ENCODE assay signal across 18 cellular contexts in genomic region chr14:99510556-99511139, GRCh38. TPM values are rescaled to one million over a fixed set of nuclear protein-coding genes. Genes with fewer than 3 reads are reported as not detected.
DNase-seq lines count a peak whose midpoint lies in the region; ATAC-seq and TF ChIP-seq lines count a peak whose summit lies in the region.
"Had no signal": no experiment of that assay in that cellular context is flagged by ENCODE, and none has a peak within 500 bp of the region (broad histone marks: within the 10 kb centered on the region; RNA-seq: fewer than 3 reads in every experiment).

No MANE protein-coding gene starts in this region.

- ATAC-seq in HCT116: no peak
- ATAC-seq: mucosa of descending colon had no signal

- no peaks in the 10 kb centered on the region for H3K9me3 ChIP-seq in BLaER1 treated with 17β-estradiol and CSF1 and Interleukin-3, amounts not matched to agents 10 nM and 100 nM (replicated peaks in 1 of 11)
- H3K9me3 ChIP-seq in HCT116 (ENCODE audit: control insufficient read depth in 1 of 2, insufficient read depth in 1 of 2, low read depth in 1 of 2, low read length in 2 of 2) (no peaks in the 10 kb centered on the region), GM23248 (ENCODE audit: low read depth) (no peaks in the 10 kb centered on the region)
- H3K9me3 ChIP-seq: mucosa of descending colon had no signal

- TF ChIP-seq RAD21 in HCT116 (IDR thresholded peaks at IDR 0.05; ENCODE audit: low read depth): no peak

- no peak overlapping the region for H3K4me3 ChIP-seq in BLaER1 treated with 17β-estradiol and CSF1 and Interleukin-3, amounts not matched to agents 10 nM and 100 nM
- H3K4me3 ChIP-seq in HCT116 (replicated peaks in 1 of 2; ENCODE audit: low read depth in 1 of 2, low read length in 2 of 2): no peak overlapping the region
- H3K4me3 ChIP-seq in GM23248: no peak overlapping the region
- H3K4me3 ChIP-seq: mucosa of descending colon, skin epidermis had no signal

- H3K79me2 ChIP-seq in HCT116 (ENCODE audit: insufficient read depth, low read length) (no peaks in the 10 kb centered on the region), GM23248 (ENCODE audit: insufficient read depth) (no peaks in the 10 kb centered on the region)

- intact Hi-C loops in HCT116 (cut with micrococcal nuclease): no loop called here

- H3K36me3 Mint-ChIP-seq in chondrocyte (ENCODE audit: low read depth): peaks cover 23% of the 10 kb centered on the region

- POLR2A ChIA-PET in HCT116 (lab: Charles Lee): no interaction called here

- H3K4me3 Mint-ChIP-seq in chondrocyte (ENCODE audit: unreplicated experiment): no peak overlapping the region
- H3K4me3 Mint-ChIP-seq: activated naive CD8-positive, alpha-beta T cell treated with anti-CD3 and anti-CD28 coated beads, Interleukin-2, amount 10 ng/mL, durations not matched to agents 7 days and 5 days; activated T-cell treated with anti-CD3 and anti-CD28 coated beads, Interleukin-2, amount 50 U/mL, for 24 hours had no signal

- in situ Hi-C loops in GM23248 (cut with MboI): no loop called here

- TF ChIP-seq CTCF in HCT116 (IDR thresholded peaks at IDR 0.05 in 2 of 3, conservative IDR thresholded peaks at IDR 0.05 in 1 of 3; ENCODE audit: borderline replicate concordance in 1 of 3, insufficient read depth in 1 of 3, low read depth in 2 of 3, low read length in 2 of 3) (no peak), chondrocyte (IDR thresholded peaks at IDR 0.05) (no peak)

- H3K9me3 Mint-ChIP-seq in chondrocyte (ENCODE audit: low read depth): no peaks in the 10 kb centered on the region
- H3K9me3 Mint-ChIP-seq: activated naive CD8-positive, alpha-beta T cell treated with anti-CD3 and anti-CD28 coated beads, Interleukin-2, amount 10 ng/mL, durations not matched to agents 7 days and 5 days; activated T-cell treated with anti-CD3 and anti-CD28 coated beads, Interleukin-2, amount 50 U/mL, for 24 hours had no signal

- CTCF ChIA-PET in HCT116 (lab: Charles Lee): no interaction called here

- H2AFZ ChIP-seq in HCT116 (ENCODE audit: low read depth, low read length, poor library complexity, severe bottlenecking) (no peak overlapping the region), GM23248 (no peak overlapping the region)

- H4K20me1 ChIP-seq in BLaER1 treated with 17β-estradiol and CSF1 and Interleukin-3, amounts not matched to agents 10 nM and 100 nM: peaks cover 21 to 97% (median 75%) of the 10 kb centered on the region in 11 experiments; a peak in 21 of 22 replicates
- H4K20me1 ChIP-seq in HCT116 (ENCODE audit: insufficient read depth) (no peaks in the 10 kb centered on the region), GM23248 (ENCODE audit: insufficient read depth) (no peaks in the 10 kb centered on the region)

- peaks cover 13 to 39% (median 25%) of the 10 kb centered on the region in 10 experiments; a peak in 19 of 20 replicates for H3K4me1 ChIP-seq in BLaER1 treated with 17β-estradiol and CSF1 and Interleukin-3, amounts not matched to agents 10 nM and 100 nM
- no peaks in the 10 kb centered on the region for H3K4me1 ChIP-seq in HCT116 (ENCODE audit: control insufficient read depth in 1 of 2, insufficient read depth in 2 of 2, low read length in 2 of 2)
- H3K4me1 ChIP-seq in GM23248 (ENCODE audit: insufficient read depth): peaks cover 15% of the 10 kb centered on the region

- TF ChIP-seq POLR2A in HCT116 (IDR thresholded peaks at IDR 0.05; ENCODE audit: borderline replicate concordance, extremely low read depth, insufficient read depth, insufficient read length): no peak

- DNase-seq in HCT116 (ENCODE audit: low read depth, low spot score) (no peak), chondrocyte (ENCODE audit: low spot score) (peak; percentile 49), retina (peak; percentile 7), GM23248 (no peak), SW 1271 (lab: John Stamatoyannopoulos, UW) (no peak)
- DNase-seq in activated CD4-positive, alpha-beta T cell treated with anti-CD3 and anti-CD28 coated beads, Interleukin-2, amount 50 U/mL, for 4 hours: no peak
- DNase-seq: activated CD4-positive, alpha-beta T cell treated with anti-CD3 and anti-CD28 coated beads, Interleukin-2, amount 50 U/mL, for 1 hour; activated naive CD8-positive, alpha-beta T cell treated with anti-CD3 and anti-CD28 coated beads, Interleukin-2, amount 10 ng/mL, durations not matched to agents 7 days and 5 days; activated T-cell treated with anti-CD3 and anti-CD28 coated beads, Interleukin-2, amount 50 U/mL, for 24 hours; DMS53; Karpas-422; NCI-H1417; NCI-H2171; occipital lobe had no signal

- peaks cover 14% of the 10 kb centered on the region; the same call in 1 of the 2 replicates for H3F3A ChIP-seq in GM23248 (ENCODE audit: insufficient read depth)

- peak overlapping the region; percentile 77 for H3K27ac Mint-ChIP-seq in chondrocyte (ENCODE audit: unreplicated experiment)
- H3K27ac Mint-ChIP-seq: activated naive CD8-positive, alpha-beta T cell treated with anti-CD3 and anti-CD28 coated beads, Interleukin-2, amount 10 ng/mL, durations not matched to agents 7 days and 5 days; activated T-cell treated with anti-CD3 and anti-CD28 coated beads, Interleukin-2, amount 50 U/mL, for 24 hours had no signal

- no peaks in the 10 kb centered on the region for H3K9me2 ChIP-seq in HCT116 (ENCODE audit: insufficient read depth)
- no peaks in the 10 kb centered on the region for H3K9me2 ChIP-seq in GM23248 (ENCODE audit: insufficient read depth)

- TSS peak; percentile 95 for BruUV-seq in HCT116 (replicated peaks; lab: Mats Ljungman, UMichigan)

- no peaks in the 10 kb centered on the region for H3K27me3 Mint-ChIP-seq in chondrocyte (ENCODE audit: low read depth)
- H3K27me3 Mint-ChIP-seq: activated naive CD8-positive, alpha-beta T cell treated with anti-CD3 and anti-CD28 coated beads, Interleukin-2, amount 10 ng/mL, durations not matched to agents 7 days and 5 days; activated T-cell treated with anti-CD3 and anti-CD28 coated beads, Interleukin-2, amount 50 U/mL, for 24 hours had no signal

- H3K4me2 ChIP-seq in BLaER1 treated with 17β-estradiol and CSF1 and Interleukin-3, amounts not matched to agents 10 nM and 100 nM: peak overlapping the region in 7 of 11 experiments; percentile 6 to 71 (median 57); a peak in 9 of 22 replicates
- H3K4me2 ChIP-seq in HCT116 (ENCODE audit: low read length): no peak overlapping the region
- no peak overlapping the region for H3K4me2 ChIP-seq in GM23248 (ENCODE audit: unreplicated experiment)

- 0 out of 22 replicates have a peak overlapping the region, but pooled peaks of 2 of the 11 experiments have one; percentile 53 to 61 for H3K27ac ChIP-seq in BLaER1 treated with 17β-estradiol and CSF1 and Interleukin-3, amounts not matched to agents 10 nM and 100 nM
- no peak overlapping the region for H3K27ac ChIP-seq in HCT116 (ENCODE audit: low read depth, low read length)
- H3K27ac ChIP-seq in GM23248: no peak overlapping the region
- H3K27ac ChIP-seq: C4-2B had no signal

- no peaks in the 10 kb centered on the region for H3K27me3 ChIP-seq in BLaER1 treated with 17β-estradiol and CSF1 and Interleukin-3, amounts not matched to agents 10 nM and 100 nM
- no peaks in the 10 kb centered on the region for H3K27me3 ChIP-seq in HCT116 (ENCODE audit: insufficient read depth, low read length)
- H3K27me3 ChIP-seq in GM23248 (replicated peaks; ENCODE audit: insufficient read depth): no peaks in the 10 kb centered on the region

- H3K4me1 Mint-ChIP-seq in chondrocyte (ENCODE audit: low read depth): peaks cover 27% of the 10 kb centered on the region

- H3K9ac ChIP-seq in BLaER1 treated with 17β-estradiol and CSF1 and Interleukin-3, amounts not matched to agents 10 nM and 100 nM: peak overlapping the region in 3 of 11 experiments; percentile 44 to 57 (median 48); a peak in 2 of 22 replicates
- H3K9ac ChIP-seq in HCT116 (ENCODE audit: low read length) (no peak overlapping the region), GM23248 (no peak overlapping the region)

- WGBS in GM23248 (ENCODE audit: low coverage in 1 of 2, low lambda C conversion rate in 2 of 2, missing lambda C conversion rate in 2 of 2), 2 experiments: 48 to 65% methylated on average over 7 to 15 of the region's 15 CpGs

- peaks cover 69 to 92% (median 83%) of the 10 kb centered on the region in 11 experiments for H3K36me3 ChIP-seq in BLaER1 treated with 17β-estradiol and CSF1 and Interleukin-3, amounts not matched to agents 10 nM and 100 nM
- peaks cover 22 to 34% of the 10 kb centered on the region in 2 experiments; a peak in 3 of 4 replicates for H3K36me3 ChIP-seq in HCT116 (ENCODE audit: control insufficient read depth in 1 of 2, insufficient read depth in 2 of 2, low read length in 2 of 2)
- peaks cover 22% of the 10 kb centered on the region for H3K36me3 ChIP-seq in GM23248 (ENCODE audit: low read depth)

- RAD21 ChIA-PET in HCT116 (lab: Charles Lee; ENCODE audit: low non-redundant PET in 1 of 2, low total read pairs in 2 of 2, uncharacterized antibody in 2 of 2, unreplicated experiment in 2 of 2): no interaction called here

TF ChIP-seq in HCT116, 20 proteins besides CTCF, POLR2A, EP300 and RAD21 (continues in another document):
- TF ChIP-seq TCF7L2 (IDR thresholded peaks at IDR 0.05; ENCODE audit: borderline replicate concordance, extremely low read depth, insufficient read depth, insufficient read length) (no peak), ZFX (IDR thresholded peaks at IDR 0.05) (no peak), FOSL1 (IDR thresholded peaks at IDR 0.05; ENCODE audit: low read depth) (no peak), SRF (IDR thresholded peaks at IDR 0.05; ENCODE audit: low read depth) (no peak), CEBPB (IDR thresholded peaks at IDR 0.05; ENCODE audit: low read depth) (no peak)

RNA-seq across cellular contexts. Expression of gene CCNK, which starts 29.4 kb away (rescaled TPM):
- total RNA-seq in HCT116 (2021; ENCODE audit: unreplicated experiment): 68.2 TPM
- 29.1 and 40.5 TPM in 2 replicates for polyA plus RNA-seq in HCT116 (2012)
- 57.3 to 62.3 TPM (median 62.3 TPM) in 3 replicates for total RNA-seq in chondrocyte
- 4.4 and 20.9 TPM in 2 replicates for total RNA-seq in GM23248 (2014; rRNA removed; shearing (Covaris generic))
- 20.9 and 25.6 TPM in 2 replicates for polyA plus RNA-seq in GM23248 (2016; fragmentation: Nextera tagmentation; extraction: Ambion mirVana)

RNA-seq across cellular contexts. Expression of gene SETD3, which starts 30.0 kb away (rescaled TPM):
- total RNA-seq in HCT116 (2021; ENCODE audit: unreplicated experiment) (46.6 TPM), chondrocyte (54.2 to 55.1 TPM (median 54.5 TPM) in 3 replicates)
- polyA plus RNA-seq in HCT116 (2012): 15.3 and 21.7 TPM in 2 replicates
- total RNA-seq in GM23248 (2014; rRNA removed; shearing (Covaris generic)): 54.6 and 65.6 TPM in 2 replicates
- 43.3 and 46.9 TPM in 2 replicates for polyA plus RNA-seq in GM23248 (2016; fragmentation: Nextera tagmentation; extraction: Ambion mirVana)

Comparison
In these comparisons a context has a peak if more than half of its experiments do, and no peak if none do; other contexts are left out.
1. H3K4me2 ChIP-seq: peak in BLaER1 treated with 17β-estradiol and CSF1 and Interleukin-3, amounts not matched to agents 10 nM and 100 nM (7 of 11); none in HCT116 (single experiment) and GM23248 (single experiment).
2. DNase-seq: peak in chondrocyte (single experiment) and retina (single experiment); none in HCT116 (single experiment), GM23248 (single experiment), SW 1271 (0 of 2) and activated CD4-positive, alpha-beta T cell treated with anti-CD3 and anti-CD28 coated beads, Interleukin-2, amount 50 U/mL, for 4 hours (0 of 2).